In genomic region chr5:35863159-35863558, GRCh38 we compare ENCODE assay signal across 14 cellular contexts. TPM values are rescaled to one million over a fixed set of nuclear protein-coding genes. Genes with fewer than 3 reads are reported as not detected.
DNase-seq lines count a peak whose midpoint lies in the region; ATAC-seq and TF ChIP-seq lines count a peak whose summit lies in the region.
"Had no signal": no experiment of that assay in that cellular context is flagged by ENCODE, and none has a peak within 500 bp of the region (broad histone marks: within the 10 kb centered on the region; RNA-seq: fewer than 3 reads in every experiment).

No MANE protein-coding gene starts in this region.

- H3K4me3 ChIP-seq in mononuclear cell (ENCODE audit: low read length) (peak overlapping the region; percentile 35), heart left ventricle (peak overlapping the region in 1 of 12 donors; percentile 1)
- H3K4me3 ChIP-seq: MG63 had no signal

- ATAC-seq in HG02885 (IDR thresholded peaks at IDR 0.05; ENCODE audit: poor library complexity, unreplicated experiment) (peak; percentile 74), heart left ventricle (no peak)

- no peak overlapping the region for H3K4me3 Mint-ChIP-seq in nephron progenitor cell
- H3K4me3 Mint-ChIP-seq: mesothelial cell of epicardium, type B pancreatic cell had no signal

- H3K4me1 Mint-ChIP-seq in nephron progenitor cell = no peaks in the 10 kb centered on the region

- peaks cover 0 to 4% (median 0%) of the 10 kb centered on the region in 9 donors for H3K36me3 ChIP-seq in heart left ventricle

- no peak overlapping the region for H3K27ac ChIP-seq in heart left ventricle

- no peak overlapping the region for H3K27ac Mint-ChIP-seq in nephron progenitor cell
- H3K27ac Mint-ChIP-seq: mesothelial cell of epicardium, type B pancreatic cell had no signal

- DNase-seq in SIG-M5 treated with dmso at 0.1 percent for 504 hours (lab: John Stamatoyannopoulos, UW; ENCODE audit: unreplicated experiment) (peak; percentile 46), SIG-M5 (lab: John Stamatoyannopoulos, UW) (no peak), SKM-1 (lab: John Stamatoyannopoulos, UW; ENCODE audit: unreplicated experiment) (peak; percentile 49), ecto neural progenitor cell (ENCODE audit: low spot score) (no peak), nephron progenitor cell (no peak), heart left ventricle (no peak)
- DNase-seq: 8988T, DMS79, MG63, retina had no signal

- WGBS in heart left ventricle, 4 donors = 76 to 85% (median 80%) methylated on average over 3 of the region's 3 CpGs

- H3K27me3 ChIP-seq in mononuclear cell (ENCODE audit: insufficient read depth, low read length) (no peaks in the 10 kb centered on the region), heart left ventricle (no peaks in the 10 kb centered on the region)
- H3K27me3 ChIP-seq: MG63 had no signal

- H3K4me1 ChIP-seq in mononuclear cell (ENCODE audit: insufficient read depth, low read length) (peaks cover 12% of the 10 kb centered on the region), heart left ventricle (peaks cover 0 to 8% (median 0%) of the 10 kb centered on the region in 12 donors)

- no peak for TF ChIP-seq POLR2A in heart left ventricle (IDR thresholded peaks at IDR 0.05)

- TF ChIP-seq CTCF in nephron progenitor cell (IDR thresholded peaks at IDR 0.05) = no peak
- TF ChIP-seq CTCF in heart left ventricle (IDR thresholded peaks at IDR 0.05) = no peak

- H3K27me3 Mint-ChIP-seq in nephron progenitor cell (ENCODE audit: low read depth, poor library complexity) = peaks cover 10% of the 10 kb centered on the region
- H3K27me3 Mint-ChIP-seq: type B pancreatic cell had no signal

- H3K36me3 Mint-ChIP-seq in nephron progenitor cell (ENCODE audit: low read depth) = no peaks in the 10 kb centered on the region
- H3K36me3 Mint-ChIP-seq: mesothelial cell of epicardium, type B pancreatic cell had no signal

- H3K9me3 Mint-ChIP-seq in nephron progenitor cell = peaks cover 9% of the 10 kb centered on the region
- H3K9me3 Mint-ChIP-seq: type B pancreatic cell had no signal

- intact Hi-C loops in heart left ventricle (cut with DNase I) = no loop called here

- H3K9me3 ChIP-seq in mononuclear cell (ENCODE audit: low read depth, low read length) (no peaks in the 10 kb centered on the region), heart left ventricle (peaks cover 0 to 4% (median 0%) of the 10 kb centered on the region in 12 donors)
- H3K9me3 ChIP-seq: MG63 had no signal

RNA-seq across cellular contexts. Expression of gene IL7R, which starts 6.5 kb away (rescaled TPM):
- total RNA-seq in mononuclear cell (360 TPM), heart left ventricle (10 to 100 TPM in 1 of 9 donors, 1 to 10 TPM in 2, under 1 TPM in 6; 0.32 to 12.0 (median 0.61) TPM)
- polyA plus RNA-seq in heart left ventricle = under 1 TPM; 0.27 to 0.82 TPM

Comparison
In these comparisons a context has a peak if more than half of its experiments do, and no peak if none do; other contexts are left out.
1. DNase-seq: peak in SIG-M5 treated with dmso at 0.1 percent for 504 hours (single experiment) and SKM-1 (single experiment); none in SIG-M5 (single experiment), ecto neural progenitor cell (single experiment), nephron progenitor cell (single experiment) and heart left ventricle (0 of 5).
2. RNA of gene IL7R, which starts 6.5 kb away (total RNA-seq): 360 TPM in mononuclear cell (single experiment); 0.32 to 12.0 TPM in heart left ventricle; every median in the first group is over 10 times any median in the second.